ENCODE assay signal across 8 cellular contexts in the genomic region with DNA sequence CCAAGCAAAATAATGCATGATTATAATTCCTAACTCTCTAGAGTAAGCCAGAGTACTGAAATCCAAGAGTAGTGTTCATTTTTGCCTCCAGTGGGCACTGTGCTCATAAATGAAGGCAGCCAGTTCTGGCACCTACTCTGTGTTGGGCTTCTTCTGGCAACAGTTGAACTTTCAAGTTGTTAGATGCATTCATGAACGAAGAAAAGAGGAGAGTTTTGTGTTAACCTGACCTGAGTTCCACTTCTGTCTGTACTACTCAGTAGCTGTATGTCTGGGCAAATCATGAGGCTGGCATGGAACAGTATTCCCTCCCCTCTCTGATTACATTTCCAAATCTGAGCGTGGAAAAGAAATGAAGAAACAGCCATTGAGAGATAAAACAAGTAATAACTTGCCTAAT. TPM values are rescaled to one million over a fixed set of nuclear protein-coding genes. Genes with fewer than 3 reads are reported as not detected.
DNase-seq lines count a peak whose midpoint lies in the region; ATAC-seq and TF ChIP-seq lines count a peak whose summit lies in the region.

No MANE protein-coding gene starts in this region.

- POLR2A ChIA-PET in MCF 10A (lab: Yijun Ruan, JAX): interaction anchor here (1.2 to 1.7 kb wide), 2 partner anchors 20 to 23 kb away, joined by 3 to 5 read pairs; partner anchors contain the start of gene TENM4

- no peaks in the 10 kb centered on the region for H3K27me3 Mint-ChIP-seq in MCF 10A (ENCODE audit: insufficient read depth, unreplicated experiment)
- no peaks in the 10 kb centered on the region for H3K27me3 Mint-ChIP-seq in activated T-helper 2 cell treated with anti-CD3 and anti-CD28 coated beads, Interferon-gamma antibody, Interleukin-2, Interleukin-4, amounts not matched to agents 10 μg/mL and 5 μg/mL and 100 μg/mL, durations not matched to agents 14 hours and 24 hours and 36 hours (ENCODE audit: low read depth)

- TF ChIP-seq POLR2A in breast epithelium (IDR thresholded peaks at IDR 0.05): no peak

- H3K27ac Mint-ChIP-seq in MCF 10A (ENCODE audit: low read depth, unreplicated experiment): peak overlapping the region; percentile 37
- H3K27ac Mint-ChIP-seq in activated T-helper 2 cell treated with anti-CD3 and anti-CD28 coated beads, Interferon-gamma antibody, Interleukin-2, Interleukin-4, amounts not matched to agents 10 μg/mL and 5 μg/mL and 100 μg/mL, durations not matched to agents 14 hours and 24 hours and 36 hours: no peak overlapping the region

- H3K9me3 Mint-ChIP-seq in MCF 10A (ENCODE audit: unreplicated experiment): no peaks in the 10 kb centered on the region
- no peaks in the 10 kb centered on the region for H3K9me3 Mint-ChIP-seq in activated T-helper 2 cell treated with anti-CD3 and anti-CD28 coated beads, Interferon-gamma antibody, Interleukin-2, Interleukin-4, amounts not matched to agents 10 μg/mL and 5 μg/mL and 100 μg/mL, durations not matched to agents 14 hours and 24 hours and 36 hours

- H3K9me3 ChIP-seq in breast epithelium: no peaks in the 10 kb centered on the region

- intact Hi-C loops in MCF 10A (cut with micrococcal nuclease): loop anchor here (1.0 to 10.0 kb wide), 4 partner anchors 32 to 244 kb away; no protein-coding TSS in a partner anchor
- intact Hi-C loops in breast epithelium (cut with DNase I; ENCODE audit: low total_unique reads): no loop called here
- intact Hi-C loops in activated T-helper 2 cell treated with anti-CD3 and anti-CD28 coated beads, Interferon-gamma antibody, Interleukin-2, Interleukin-4, amounts not matched to agents 10 μg/mL and 5 μg/mL and 100 μg/mL, durations not matched to agents 14 hours and 24 hours and 36 hours (cut with micrococcal nuclease): no loop called here

- H3K4me3 ChIP-seq in breast epithelium (no peak overlapping the region), LNCaP clone FGC (ENCODE audit: low read depth, low read length) (no peak overlapping the region), choroid plexus epithelial cell (ENCODE audit: low read depth, low read length) (no peak overlapping the region)

- H3K27ac ChIP-seq in breast epithelium: no peak overlapping the region

- no peak for ATAC-seq in GM19023 (IDR thresholded peaks at IDR 0.05; ENCODE audit: unreplicated experiment)

- no peaks in the 10 kb centered on the region for H3K36me3 Mint-ChIP-seq in MCF 10A (ENCODE audit: insufficient read depth, unreplicated experiment)
- H3K36me3 Mint-ChIP-seq in activated T-helper 2 cell treated with anti-CD3 and anti-CD28 coated beads, Interferon-gamma antibody, Interleukin-2, Interleukin-4, amounts not matched to agents 10 μg/mL and 5 μg/mL and 100 μg/mL, durations not matched to agents 14 hours and 24 hours and 36 hours (ENCODE audit: low read depth): no peaks in the 10 kb centered on the region

- CTCF ChIA-PET in MCF 10A (lab: Yijun Ruan, JAX): interaction anchor here (0.5 to 7.6 kb wide), 17 partner anchors 9 to 1627 kb away, joined by 3 to 61 read pairs (median 3); partner anchors contain the start of gene TENM4

- DNase-seq in MCF 10A (ENCODE audit: unreplicated experiment): peak; percentile 63
- DNase-seq in breast epithelium (ENCODE audit: low spot score in 2 of 2): no peak
- DNase-seq in LNCaP clone FGC (ENCODE audit: low read depth): no peak
- peak; percentile 74 for DNase-seq in choroid plexus epithelial cell (ENCODE audit: low read depth)
- DNase-seq in myocyte (ENCODE audit: low read depth): peak; percentile 18
- DNase-seq in effector CD4-positive, alpha-beta T cell: no peak
- DNase-seq in activated T-helper 2 cell treated with anti-CD3 and anti-CD28 coated beads, Interferon-gamma antibody, Interleukin-2, Interleukin-4, amounts not matched to agents 10 μg/mL and 5 μg/mL and 100 μg/mL, durations not matched to agents 14 hours and 24 hours and 36 hours (ENCODE audit: low spot score): no peak

- no peaks in the 10 kb centered on the region for H3K4me1 ChIP-seq in breast epithelium

- no TSS peak for BruUV-seq in MCF 10A (replicated peaks; lab: Mats Ljungman, UMichigan)

- no peaks in the 10 kb centered on the region for H3K36me3 ChIP-seq in breast epithelium

- H3K4me3 Mint-ChIP-seq in MCF 10A (ENCODE audit: unreplicated experiment): peak overlapping the region; percentile 12
- no peak overlapping the region for H3K4me3 Mint-ChIP-seq in activated T-helper 2 cell treated with anti-CD3 and anti-CD28 coated beads, Interferon-gamma antibody, Interleukin-2, Interleukin-4, amounts not matched to agents 10 μg/mL and 5 μg/mL and 100 μg/mL, durations not matched to agents 14 hours and 24 hours and 36 hours (ENCODE audit: low read depth)

- peaks cover 0 to 7% of the 10 kb centered on the region in 2 donors for H3K27me3 ChIP-seq in breast epithelium

- peaks cover 6% of the 10 kb centered on the region for H3K4me1 Mint-ChIP-seq in MCF 10A (ENCODE audit: insufficient read depth, unreplicated experiment)
- no peaks in the 10 kb centered on the region for H3K4me1 Mint-ChIP-seq in activated T-helper 2 cell treated with anti-CD3 and anti-CD28 coated beads, Interferon-gamma antibody, Interleukin-2, Interleukin-4, amounts not matched to agents 10 μg/mL and 5 μg/mL and 100 μg/mL, durations not matched to agents 14 hours and 24 hours and 36 hours (ENCODE audit: low read depth)

- peak; percentile 51 for TF ChIP-seq CTCF in MCF 10A (IDR thresholded peaks at IDR 0.05; ENCODE audit: unreplicated experiment)
- peak in 1 of 3 donors; percentile 13 for TF ChIP-seq CTCF in breast epithelium (IDR thresholded peaks at IDR 0.05)
- peak; percentile 52 for TF ChIP-seq CTCF in LNCaP clone FGC (IDR thresholded peaks at IDR 0.05; ENCODE audit: control insufficient read depth, extremely low read depth, insufficient read depth)
- TF ChIP-seq CTCF in choroid plexus epithelial cell (conservative IDR thresholded peaks at IDR 0.05; ENCODE audit: low read depth, low read length): peak; percentile 79

RNA-seq across cellular contexts. Expression of gene TENM4, which starts 20.3 kb away (rescaled TPM):
- total RNA-seq in MCF 10A (2022) (5.0 and 9.9 TPM in 2 replicates), breast epithelium (1 to 10 TPM in 2 of 3 donors, under 1 TPM in 1; 0.29 to 7.9 (median 4.8) TPM), myocyte (0.21 and 0.31 TPM in 2 replicates)
- 0.73 TPM for polyA plus RNA-seq in myocyte (2012)
- total RNA-seq in activated T-helper 2 cell treated with anti-CD3 and anti-CD28 coated beads, Interferon-gamma antibody, Interleukin-2, Interleukin-4, amounts not matched to agents 10 μg/mL and 5 μg/mL and 100 μg/mL, durations not matched to agents 14 hours and 24 hours and 36 hours: not detected in 2 replicates

Comparison
In these comparisons a context has a peak if more than half of its experiments do, and no peak if none do; other contexts are left out.
1. DNase-seq: peak in MCF 10A (single experiment), choroid plexus epithelial cell (single experiment) and myocyte (single experiment); none in breast epithelium (0 of 2), LNCaP clone FGC (single experiment), effector CD4-positive, alpha-beta T cell (single experiment) and activated T-helper 2 cell treated with anti-CD3 and anti-CD28 coated beads, Interferon-gamma antibody, Interleukin-2, Interleukin-4, amounts not matched to agents 10 μg/mL and 5 μg/mL and 100 μg/mL, durations not matched to agents 14 hours and 24 hours and 36 hours (single experiment).